1 cellular context compared by ENCODE assay signal in the genomic region with DNA sequence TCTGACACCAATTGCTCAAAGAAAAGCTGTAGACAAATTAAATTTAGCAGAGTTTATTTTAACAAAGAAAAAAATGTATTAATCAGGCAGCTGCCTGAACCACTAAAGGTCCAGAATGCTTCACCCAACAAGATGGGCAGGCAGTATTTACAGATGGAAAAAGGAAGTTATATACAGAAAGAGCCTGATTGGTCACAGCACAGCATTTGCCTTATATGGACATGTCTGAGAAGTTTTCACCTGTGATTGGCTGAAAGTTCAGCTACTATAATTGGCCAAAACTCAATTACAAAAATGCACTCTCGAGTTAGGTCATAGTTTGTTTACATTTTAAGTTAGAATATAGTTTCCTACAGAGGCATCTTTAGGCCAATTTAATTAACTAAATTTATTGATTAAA.
TF ChIP-seq lines count a peak whose summit lies in the region.

No MANE protein-coding gene starts in this region.

TF ChIP-seq in GM23338, 12 proteins besides CTCF, POLR2A, EP300 and RAD21 (continued from another document):
- TF ChIP-seq CREB1 (CRISPR knock-in tag; IDR thresholded peaks at IDR 0.05; ENCODE audit: low read depth) = no peak
